13 cellular contexts compared by ENCODE assay signal in genomic region chr11:3893311-3893710, GRCh38. TPM values are rescaled to one million over a fixed set of nuclear protein-coding genes. Genes with fewer than 3 reads are reported as not detected.
DNase-seq lines count a peak whose midpoint lies in the region; ATAC-seq, FAIRE-seq and TF ChIP-seq lines count a peak whose summit lies in the region.
"Had no signal": no experiment of that assay in that cellular context is flagged by ENCODE, and none has a peak within 500 bp of the region (broad histone marks: within the 10 kb centered on the region; RNA-seq: fewer than 3 reads in every experiment).

No MANE protein-coding gene starts in this region.

- H3K27me3 Mint-ChIP-seq in naive thymus-derived CD8-positive, alpha-beta T cell, result no peaks in the 10 kb centered on the region

- TF ChIP-seq CTCF in PC-3 (conservative IDR thresholded peaks at IDR 0.05; ENCODE audit: low read depth, low read length), result no peak
- TF ChIP-seq CTCF in dorsolateral prefrontal cortex (IDR thresholded peaks at IDR 0.05 in 54 of 56, conservative IDR thresholded peaks at IDR 0.05 in 2 of 56; ENCODE audit: low read depth in 1 of 56, partially characterized antibody in 56 of 56), result no peak
- TF ChIP-seq CTCF in kidney (IDR thresholded peaks at IDR 0.05; ENCODE audit: borderline replicate concordance, extremely low read depth, insufficient read depth), result no peak

- no peak for FAIRE-seq in kidney (lab: Jason Lieb, UNC)
- FAIRE-seq: D721Med had no signal

- no peak overlapping the region for H3K4me2 ChIP-seq in PC-3 (ENCODE audit: low read length)

- H3K79me2 ChIP-seq in PC-3 (ENCODE audit: low read length), result no peaks in the 10 kb centered on the region; the same call in 1 of the 2 replicates

- no peaks in the 10 kb centered on the region for H3K9me3 ChIP-seq in PC-3 (ENCODE audit: low read length)
- H3K9me3 ChIP-seq in kidney (ENCODE audit: control insufficient read depth in 1 of 2, low read length in 2 of 2), result no peaks in the 10 kb centered on the region

- ATAC-seq in GM18861 (IDR thresholded peaks at IDR 0.05; ENCODE audit: unreplicated experiment) (peak; percentile 27), PC-3 (peak; percentile 79), GM19463 (IDR thresholded peaks at IDR 0.05; ENCODE audit: unreplicated experiment) (no peak), HG03442 (IDR thresholded peaks at IDR 0.05; ENCODE audit: unreplicated experiment) (no peak)
- ATAC-seq in naive thymus-derived CD8-positive, alpha-beta T cell, result no peak

- intact Hi-C loops in PC-3 (cut with micrococcal nuclease), result no loop called here
- intact Hi-C loops in dorsolateral prefrontal cortex (cut with DNase I), result no loop called here
- intact Hi-C loops in kidney (cut with DNase I), result no loop called here

- H3K27me3 ChIP-seq in PC-3 (ENCODE audit: low read length) (no peaks in the 10 kb centered on the region), dorsolateral prefrontal cortex (no peaks in the 10 kb centered on the region)
- H3K27me3 ChIP-seq: brain microvascular endothelial cell had no signal

- no peaks in the 10 kb centered on the region for H3K36me3 ChIP-seq in PC-3 (ENCODE audit: low read depth, low read length)
- no peaks in the 10 kb centered on the region for H3K36me3 ChIP-seq in kidney (ENCODE audit: control insufficient read depth in 1 of 2, insufficient read depth in 2 of 2, low read length in 2 of 2)
- H3K36me3 ChIP-seq: brain microvascular endothelial cell had no signal

- H3F3A ChIP-seq in PC-3 (ENCODE audit: low read length, unreplicated experiment), result no peaks in the 10 kb centered on the region

- peaks cover 31 to 83% (median 78%) of the 10 kb centered on the region in 4 donors for H3K4me1 Mint-ChIP-seq in naive thymus-derived CD8-positive, alpha-beta T cell

- peak overlapping the region in 6 of 10 donors; percentile 22 to 66 (median 50) for H3K4me3 Mint-ChIP-seq in naive thymus-derived CD8-positive, alpha-beta T cell

- no peak overlapping the region for H3K9ac ChIP-seq in PC-3 (ENCODE audit: low read length)
- H3K9ac ChIP-seq in kidney (ENCODE audit: low read length in 2 of 2), result no peak overlapping the region

- H4K20me1 ChIP-seq in PC-3 (ENCODE audit: low read length), result no peaks in the 10 kb centered on the region

- H3K27ac ChIP-seq in PC-3 (ENCODE audit: low read length), result no peak overlapping the region
- no peak overlapping the region for H3K27ac ChIP-seq in dorsolateral prefrontal cortex
- no peak overlapping the region for H3K27ac ChIP-seq in kidney (ENCODE audit: low read depth in 2 of 2, low read length in 2 of 2)
- H3K27ac ChIP-seq: brain microvascular endothelial cell had no signal

- peaks cover 5 to 15% (median 8%) of the 10 kb centered on the region in 3 donors for H3K36me3 Mint-ChIP-seq in naive thymus-derived CD8-positive, alpha-beta T cell

- no peak overlapping the region for H2AFZ ChIP-seq in PC-3 (ENCODE audit: low read length)

- CTCF ChIA-PET in PC-3 (lab: Charles Lee), result no interaction called here

- peak overlapping the region in 9 of 10 donors; percentile 48 to 93 (median 88) for H3K27ac Mint-ChIP-seq in naive thymus-derived CD8-positive, alpha-beta T cell

- POLR2A ChIA-PET in PC-3 (lab: Charles Lee; ENCODE audit: unreplicated experiment), result no interaction called here
- POLR2A ChIA-PET in naive thymus-derived CD8-positive, alpha-beta T cell (lab: Charles Lee), result interaction anchor here (2.3 to 2.7 kb wide), 2 partner anchors 12 to 38 kb away, joined by 8 to 11 read pairs; partner anchors contain the start of gene STIM1

- no TSS peak for BruUV-seq in PC-3 (replicated peaks; lab: Mats Ljungman, UMichigan)

- H3K9me2 ChIP-seq in PC-3 (replicated peaks; ENCODE audit: low read length), result no peaks in the 10 kb centered on the region

- H3K4me1 ChIP-seq in PC-3 (ENCODE audit: insufficient read depth, low read length) (peaks cover 10% of the 10 kb centered on the region; the same call in 1 of the 2 replicates), kidney (ENCODE audit: control insufficient read depth in 1 of 2, insufficient read depth in 1 of 2, low read depth in 1 of 2, low read length in 2 of 2) (peaks cover 0 to 4% of the 10 kb centered on the region in 2 donors)

- peak; percentile 28 for DNase-seq in COR-L47 (lab: John Stamatoyannopoulos, UW)
- DNase-seq in PC-3, result peak; percentile 5
- DNase-seq in naive thymus-derived CD8-positive, alpha-beta T cell, result no peak
- no peak for DNase-seq in dorsolateral prefrontal cortex
- DNase-seq in kidney, result no peak
- DNase-seq: brain microvascular endothelial cell; hippocampal formation; NCI-H446; stimulated activated CD4-positive, alpha-beta T cell treated with anti-CD3 and anti-CD28 coated beads, Interleukin-4, amount 100 ng/mL, for 4 hours had no signal

- H3K4me3 ChIP-seq in PC-3 (ENCODE audit: low read length) (no peak overlapping the region), dorsolateral prefrontal cortex (no peak overlapping the region), kidney (ENCODE audit: low read length in 2 of 2) (no peak overlapping the region)

- H3K9me3 Mint-ChIP-seq in naive thymus-derived CD8-positive, alpha-beta T cell, result no peaks in the 10 kb centered on the region

RNA-seq across cellular contexts. Expression of gene STIM1, which starts 37.8 kb away (rescaled TPM):
- total RNA-seq in PC-3 (2014; rRNA removed), result 22.8 and 31.9 TPM in 2 replicates
- total RNA-seq in naive thymus-derived CD8-positive, alpha-beta T cell, result 100 to 1,000 TPM in 1 of 2 experiments, 10 to 100 TPM in 1; 98.7 to 101 TPM
- polyA plus RNA-seq in naive thymus-derived CD8-positive, alpha-beta T cell, result 10 to 100 TPM; 33.4 to 39.0 (median 38.9) TPM
- 10 to 100 TPM; 40.9 to 92.8 (median 69.6) TPM for total RNA-seq in dorsolateral prefrontal cortex
- 68.0 TPM for total RNA-seq in kidney
- polyA plus RNA-seq in kidney (ENCODE audit: insufficient read depth, low read depth, low replicate concordance), result 15.7 TPM

RNA-seq across cellular contexts. Expression of gene RHOG, which starts 52.6 kb away (rescaled TPM):
- total RNA-seq in PC-3 (2014; rRNA removed), result 31.2 and 33.5 TPM in 2 replicates
- 10 to 100 TPM; 78.4 to 79.3 TPM for total RNA-seq in naive thymus-derived CD8-positive, alpha-beta T cell
- polyA plus RNA-seq in naive thymus-derived CD8-positive, alpha-beta T cell, result 100 to 1,000 TPM; 125 to 175 (median 144) TPM
- 100 to 1,000 TPM in 1 of 120 experiments, 10 to 100 TPM in 119; 13.0 to 131 (median 35.8) TPM for total RNA-seq in dorsolateral prefrontal cortex
- 56.0 TPM for total RNA-seq in kidney
- 43.1 TPM for polyA plus RNA-seq in kidney (ENCODE audit: insufficient read depth, low read depth, low replicate concordance)

Comparison
In these comparisons a context has a peak if more than half of its experiments do, and no peak if none do; other contexts are left out.
1. DNase-seq: peak in COR-L47 (single experiment) and PC-3 (single experiment); none in naive thymus-derived CD8-positive, alpha-beta T cell (0 of 10), dorsolateral prefrontal cortex (0 of 10) and kidney (single experiment).
2. ATAC-seq: peak in GM18861 (single experiment) and PC-3 (single experiment); none in naive thymus-derived CD8-positive, alpha-beta T cell (0 of 2), GM19463 (single experiment) and HG03442 (single experiment).